ENCODE assay signal across 11 cellular contexts in genomic region chr4:7861440-7861881, GRCh38.
A peak's percentile ranks its signal among the peaks of the same experiment; 100 is the strongest.
DNase-seq lines count a peak whose midpoint lies in the region; ATAC-seq and TF ChIP-seq lines count a peak whose summit lies in the region.
"Had no signal": no experiment of that assay in that cellular context is flagged by ENCODE, and none has a peak within 500 bp of the region (broad histone marks: within the 10 kb centered on the region; RNA-seq: fewer than 3 reads in every experiment).

No MANE protein-coding gene starts in this region.

- H3K4me3 Mint-ChIP-seq in neural progenitor cell (peak overlapping the region; percentile 16), Calu3 (ENCODE audit: low read depth, unreplicated experiment) (no peak overlapping the region)
- H3K4me3 Mint-ChIP-seq in activated CD4-positive, alpha-beta T cell treated with anti-CD3 and anti-CD28 coated beads for 36 hours, result no peak overlapping the region
- H3K4me3 Mint-ChIP-seq: activated naive CD4-positive, alpha-beta T cell treated with anti-CD3 and anti-CD28 coated beads, Interleukin-2, amount 50 U/mL, for 24 hours; T-helper 2 cell treated with Interferon-gamma antibody and Interleukin-4, amounts not matched to agents 5 μg/mL and 100 μg/mL, for 36 hours had no signal

- peak overlapping the region; percentile 53 for H3K4me2 ChIP-seq in neural progenitor cell

- CTCF ChIA-PET in RWPE1 (lab: Yijun Ruan, JAX) (no interaction called here), Calu3 (lab: Charles Lee) (no interaction called here)
- CTCF ChIA-PET in activated CD4-positive, alpha-beta T cell treated with anti-CD3 and anti-CD28 coated beads for 36 hours (lab: Charles Lee), result interaction anchor here (0.8 kb wide), 1 partner anchor 123 kb away, joined by 3 read pairs; no protein-coding TSS in a partner anchor

- no peak for ATAC-seq in activated CD4-positive, alpha-beta T cell treated with anti-CD3 and anti-CD28 coated beads for 36 hours

- H3K27ac Mint-ChIP-seq in neural progenitor cell (no peak overlapping the region), Calu3 (ENCODE audit: unreplicated experiment) (no peak overlapping the region)
- H3K27ac Mint-ChIP-seq in activated CD4-positive, alpha-beta T cell treated with anti-CD3 and anti-CD28 coated beads for 36 hours, result no peak overlapping the region
- H3K27ac Mint-ChIP-seq: T-helper 2 cell treated with Interferon-gamma antibody and Interleukin-4, amounts not matched to agents 5 μg/mL and 100 μg/mL, for 36 hours had no signal

- no peak overlapping the region for H3K4me3 ChIP-seq in fibroblast of the aortic adventitia (ENCODE audit: low read depth, low read length)
- no peak overlapping the region for H3K4me3 ChIP-seq in neural progenitor cell

- no peaks in the 10 kb centered on the region for H3K9me3 ChIP-seq in neural progenitor cell (ENCODE audit: low read depth)

- H3K4me1 Mint-ChIP-seq in neural progenitor cell (peaks cover 27% of the 10 kb centered on the region), Calu3 (ENCODE audit: low read depth, unreplicated experiment) (no peaks in the 10 kb centered on the region)
- H3K4me1 Mint-ChIP-seq in activated CD4-positive, alpha-beta T cell treated with anti-CD3 and anti-CD28 coated beads for 36 hours, result peaks cover 37% of the 10 kb centered on the region

- intact Hi-C loops in activated CD4-positive, alpha-beta T cell treated with anti-CD3 and anti-CD28 coated beads for 36 hours (cut with DNase I, micrococcal nuclease), result no loop called here
- intact Hi-C loops in Calu3 (cut with micrococcal nuclease; ENCODE audit: unreplicated experiment), result no loop called here

- H3K36me3 Mint-ChIP-seq in neural progenitor cell (peaks cover 7% of the 10 kb centered on the region), Calu3 (ENCODE audit: insufficient read depth, unreplicated experiment) (peaks cover 9% of the 10 kb centered on the region)
- peaks cover 17% of the 10 kb centered on the region for H3K36me3 Mint-ChIP-seq in activated CD4-positive, alpha-beta T cell treated with anti-CD3 and anti-CD28 coated beads for 36 hours (ENCODE audit: low read depth)

- BruUV-seq in Calu3 (replicated peaks; lab: Mats Ljungman, UMichigan), result no TSS peak

- TF ChIP-seq CTCF in RWPE1 (conservative IDR thresholded peaks at IDR 0.05; ENCODE audit: low read depth) (no peak), fibroblast of the aortic adventitia (IDR thresholded peaks at IDR 0.05; ENCODE audit: insufficient read depth, low read length) (peak; percentile 33), neural progenitor cell (IDR thresholded peaks at IDR 0.05) (no peak), Calu3 (IDR thresholded peaks at IDR 0.05; ENCODE audit: unreplicated experiment) (no peak)

- no peaks in the 10 kb centered on the region for H3K36me3 ChIP-seq in neural progenitor cell

- H3K27me3 Mint-ChIP-seq in neural progenitor cell (ENCODE audit: insufficient read depth, low read depth) (peaks cover 4% of the 10 kb centered on the region), Calu3 (ENCODE audit: unreplicated experiment) (no peaks in the 10 kb centered on the region)
- H3K27me3 Mint-ChIP-seq in activated CD4-positive, alpha-beta T cell treated with anti-CD3 and anti-CD28 coated beads for 36 hours, result no peaks in the 10 kb centered on the region
- H3K27me3 Mint-ChIP-seq: activated naive CD4-positive, alpha-beta T cell treated with anti-CD3 and anti-CD28 coated beads, Interleukin-2, amount 50 U/mL, for 24 hours had no signal

- no peaks in the 10 kb centered on the region for H3K27me3 ChIP-seq in neural progenitor cell

- no peak overlapping the region for H2AFZ ChIP-seq in neural progenitor cell (replicated peaks)

- H3K9me3 Mint-ChIP-seq in neural progenitor cell (peaks cover 10% of the 10 kb centered on the region), Calu3 (ENCODE audit: low read depth, unreplicated experiment) (no peaks in the 10 kb centered on the region)
- peaks cover 6% of the 10 kb centered on the region for H3K9me3 Mint-ChIP-seq in activated CD4-positive, alpha-beta T cell treated with anti-CD3 and anti-CD28 coated beads for 36 hours (ENCODE audit: low read depth)

- DNase-seq in ELF-1 (ENCODE audit: low read depth, low spot score), result peak; percentile 61
- DNase-seq in RWPE1 (ENCODE audit: low spot score), result peak; percentile 31
- DNase-seq in fibroblast of the aortic adventitia (ENCODE audit: low read depth), result peak; percentile 99
- peak; percentile 49 for DNase-seq in neural progenitor cell (ENCODE audit: low spot score)
- DNase-seq in activated CD4-positive, alpha-beta T cell treated with anti-CD3 and anti-CD28 coated beads for 36 hours, result no peak
- no peak for DNase-seq in MV-4-11 (lab: John Stamatoyannopoulos, UW)
- no peak for DNase-seq in activated effector memory CD4-positive, alpha-beta T cell treated with Interleukin-2 at 50 U/mL for 16 hours
- DNase-seq in Calu3, result no peak
- DNase-seq: small intestine had no signal

- no peak overlapping the region for H3K9ac ChIP-seq in neural progenitor cell

- H3K27ac ChIP-seq in RWPE1 (peak overlapping the region; percentile 77), neural progenitor cell (no peak overlapping the region)

- no peaks in the 10 kb centered on the region for H4K20me1 ChIP-seq in neural progenitor cell (ENCODE audit: low read depth)

- H3F3A ChIP-seq in neural progenitor cell (ENCODE audit: low read depth), result peaks cover 13% of the 10 kb centered on the region

- peaks cover 26% of the 10 kb centered on the region for H3K4me1 ChIP-seq in neural progenitor cell

- no peaks in the 10 kb centered on the region for H3K79me2 ChIP-seq in neural progenitor cell (ENCODE audit: low read depth)

- POLR2A ChIA-PET in RWPE1 (lab: Yijun Ruan, JAX; ENCODE audit: low non-redundant PET), result no interaction called here
- POLR2A ChIA-PET in activated CD4-positive, alpha-beta T cell treated with anti-CD3 and anti-CD28 coated beads for 36 hours (lab: Charles Lee), result no interaction called here

Comparison
In these comparisons a context has a peak if more than half of its experiments do, and no peak if none do; other contexts are left out.
1. DNase-seq: peak in ELF-1 (single experiment), RWPE1 (single experiment), fibroblast of the aortic adventitia (single experiment) and neural progenitor cell (single experiment); none in activated CD4-positive, alpha-beta T cell treated with anti-CD3 and anti-CD28 coated beads for 36 hours (single experiment), MV-4-11 (single experiment), activated effector memory CD4-positive, alpha-beta T cell treated with Interleukin-2 at 50 U/mL for 16 hours (single experiment) and Calu3 (single experiment).